Comparison of ENCODE assay signal across 9 cellular contexts in genomic region chr20:48621256-48622078, GRCh38.
DNase-seq lines count a peak whose midpoint lies in the region; ATAC-seq and TF ChIP-seq lines count a peak whose summit lies in the region.
"Had no signal": no experiment of that assay in that cellular context is flagged by ENCODE, and none has a peak within 500 bp of the region (broad histone marks: within the 10 kb centered on the region; RNA-seq: fewer than 3 reads in every experiment).

No MANE protein-coding gene starts in this region.

- no peak for TF ChIP-seq POLR2A in breast epithelium (IDR thresholded peaks at IDR 0.05)

- peak overlapping the region in 2 of 3 donors; percentile 13 to 47 for H3K27ac Mint-ChIP-seq in IgD-negative memory B cell
- no peak overlapping the region for H3K27ac Mint-ChIP-seq in activated T-helper 1 cell treated with anti-CD3 and anti-CD28 coated beads, Interleukin-12 subunit alpha, Interleukin-12 subunit beta, Interleukin-2, Interleukin-4 antibody, amounts not matched to agents 30 ng/mL and 10 ng/mL and 1 ng/mL, durations not matched to agents 14 hours and 24 hours and 36 hours

- TF ChIP-seq CTCF in breast epithelium (IDR thresholded peaks at IDR 0.05) (no peak), neutrophil (IDR thresholded peaks at IDR 0.05) (no peak)

- intact Hi-C loops in breast epithelium (cut with DNase I; ENCODE audit: low total_unique reads): loop anchor here (10.0 kb wide), 1 partner anchor 957 kb away; no protein-coding TSS in a partner anchor
- intact Hi-C loops in activated T-helper 1 cell treated with anti-CD3 and anti-CD28 coated beads, Interleukin-12 subunit alpha, Interleukin-12 subunit beta, Interleukin-2, Interleukin-4 antibody, amounts not matched to agents 30 ng/mL and 10 ng/mL and 1 ng/mL, durations not matched to agents 14 hours and 24 hours and 36 hours (cut with micrococcal nuclease): loop anchor here (1.0 to 5.0 kb wide), 3 partner anchors 896 to 1424 kb away; no protein-coding TSS in a partner anchor

- H3K36me3 ChIP-seq in breast epithelium (no peaks in the 10 kb centered on the region), neutrophil (peaks cover 55% of the 10 kb centered on the region)
- H3K36me3 ChIP-seq: vagina had no signal

- H3K27me3 ChIP-seq in breast epithelium (no peaks in the 10 kb centered on the region), neutrophil (peaks cover 9% of the 10 kb centered on the region)
- H3K27me3 ChIP-seq: vagina had no signal

- H3K9me3 Mint-ChIP-seq in IgD-negative memory B cell: no peaks in the 10 kb centered on the region
- H3K9me3 Mint-ChIP-seq in activated T-helper 1 cell treated with anti-CD3 and anti-CD28 coated beads, Interleukin-12 subunit alpha, Interleukin-12 subunit beta, Interleukin-2, Interleukin-4 antibody, amounts not matched to agents 30 ng/mL and 10 ng/mL and 1 ng/mL, durations not matched to agents 14 hours and 24 hours and 36 hours: no peaks in the 10 kb centered on the region

- no peak for ATAC-seq in GM21576 (IDR thresholded peaks at IDR 0.05; ENCODE audit: unreplicated experiment)
- no peak for ATAC-seq in GM21825 (IDR thresholded peaks at IDR 0.05; ENCODE audit: unreplicated experiment)

- H3K9me3 ChIP-seq in breast epithelium: no peaks in the 10 kb centered on the region
- H3K9me3 ChIP-seq in neutrophil: no peaks in the 10 kb centered on the region
- H3K9me3 ChIP-seq: vagina had no signal

- H3K4me1 Mint-ChIP-seq in IgD-negative memory B cell: peaks cover 5 to 11% (median 9%) of the 10 kb centered on the region in 3 donors
- H3K4me1 Mint-ChIP-seq in activated T-helper 1 cell treated with anti-CD3 and anti-CD28 coated beads, Interleukin-12 subunit alpha, Interleukin-12 subunit beta, Interleukin-2, Interleukin-4 antibody, amounts not matched to agents 30 ng/mL and 10 ng/mL and 1 ng/mL, durations not matched to agents 14 hours and 24 hours and 36 hours (ENCODE audit: low read depth): peaks cover 9% of the 10 kb centered on the region

- H3K27ac ChIP-seq in breast epithelium (no peak overlapping the region), neutrophil (peak overlapping the region; percentile 19)
- H3K27ac ChIP-seq: vagina had no signal

- DNase-seq in EH (ENCODE audit: low read depth) (peak; percentile 52), breast epithelium (ENCODE audit: low spot score in 2 of 2) (no peak)
- DNase-seq in stimulated activated CD8-positive, alpha-beta memory T cell treated with anti-CD3 and anti-CD28 coated beads, Interleukin-4, amount 100 ng/mL, for 48 hours: no peak
- DNase-seq in activated T-helper 1 cell treated with anti-CD3 and anti-CD28 coated beads, Interleukin-12 subunit alpha, Interleukin-12 subunit beta, Interleukin-2, Interleukin-4 antibody, amounts not matched to agents 30 ng/mL and 10 ng/mL and 1 ng/mL, durations not matched to agents 14 hours and 24 hours and 36 hours (ENCODE audit: low spot score): no peak

- H3K27me3 Mint-ChIP-seq in IgD-negative memory B cell: no peaks in the 10 kb centered on the region
- no peaks in the 10 kb centered on the region for H3K27me3 Mint-ChIP-seq in activated T-helper 1 cell treated with anti-CD3 and anti-CD28 coated beads, Interleukin-12 subunit alpha, Interleukin-12 subunit beta, Interleukin-2, Interleukin-4 antibody, amounts not matched to agents 30 ng/mL and 10 ng/mL and 1 ng/mL, durations not matched to agents 14 hours and 24 hours and 36 hours (ENCODE audit: insufficient read depth)

- H3K4me3 ChIP-seq in breast epithelium (peak overlapping the region in 2 of 3 donors; percentile 35 to 44), neutrophil (ENCODE audit: low read depth in 1 of 2, low read length in 1 of 2) (no peak overlapping the region)

- H3K4me1 ChIP-seq in breast epithelium (peaks cover 3 to 11% of the 10 kb centered on the region in 2 donors), neutrophil (ENCODE audit: control insufficient read depth in 1 of 2, insufficient read depth in 1 of 2, low read depth in 1 of 2, low read length in 1 of 2) (peaks cover 8 to 11% of the 10 kb centered on the region in 2 experiments)

- H3K36me3 Mint-ChIP-seq in IgD-negative memory B cell: no peaks in the 10 kb centered on the region
- peaks cover 6% of the 10 kb centered on the region for H3K36me3 Mint-ChIP-seq in activated T-helper 1 cell treated with anti-CD3 and anti-CD28 coated beads, Interleukin-12 subunit alpha, Interleukin-12 subunit beta, Interleukin-2, Interleukin-4 antibody, amounts not matched to agents 30 ng/mL and 10 ng/mL and 1 ng/mL, durations not matched to agents 14 hours and 24 hours and 36 hours (ENCODE audit: low read depth)

- H3K4me3 Mint-ChIP-seq in IgD-negative memory B cell: peak overlapping the region in 1 of 4 donors; percentile 85
- H3K4me3 Mint-ChIP-seq in activated T-helper 1 cell treated with anti-CD3 and anti-CD28 coated beads, Interleukin-12 subunit alpha, Interleukin-12 subunit beta, Interleukin-2, Interleukin-4 antibody, amounts not matched to agents 30 ng/mL and 10 ng/mL and 1 ng/mL, durations not matched to agents 14 hours and 24 hours and 36 hours: no peak overlapping the region

Comparison
In these comparisons a context has a peak if more than half of its experiments do, and no peak if none do; other contexts are left out.
1. H3K4me3 ChIP-seq: peak in breast epithelium (2 of 3); none in neutrophil (0 of 2).